In genomic region chr15:59294961-59295741, GRCh38 we compare ENCODE assay signal across 8 cellular contexts.
A peak's percentile ranks its signal among the peaks of the same experiment; 100 is the strongest.
DNase-seq lines count a peak whose midpoint lies in the region; ATAC-seq and TF ChIP-seq lines count a peak whose summit lies in the region.
"Had no signal": no experiment of that assay in that cellular context is flagged by ENCODE, and none has a peak within 500 bp of the region (broad histone marks: within the 10 kb centered on the region; RNA-seq: fewer than 3 reads in every experiment).

No MANE protein-coding gene starts in this region.

- in situ Hi-C loops in transverse colon (cut with MboI; ENCODE audit: low pct_ligation_motif_present in 1 of 4, low pct_unique_long_range_greater_than_20kb in 1 of 4, low sequenced_read_pairs in 3 of 4) = no loop called here

- TF ChIP-seq EP300 in transverse colon (IDR thresholded peaks at IDR 0.05; ENCODE audit: low read depth) = no peak

- 53 to 66% methylated on average over 8 to 14 of the region's 14 CpGs for WGBS in transverse colon (ENCODE audit: low coverage in 1 of 2), 2 donors

- H3K27ac Mint-ChIP-seq in natural killer cell = no peak overlapping the region

- peak overlapping the region in 1 of 3 donors; percentile 32 for H3K4me3 ChIP-seq in breast epithelium
- H3K4me3 ChIP-seq in transverse colon = no peak overlapping the region
- H3K4me3 ChIP-seq: ovary had no signal

- H3K4me3 Mint-ChIP-seq in natural killer cell = no peak overlapping the region

- H3K4me1 ChIP-seq in breast epithelium = peaks cover 9 to 27% of the 10 kb centered on the region in 2 donors
- peaks cover 10 to 76% (median 44%) of the 10 kb centered on the region in 4 donors for H3K4me1 ChIP-seq in transverse colon

- H3K36me3 ChIP-seq in breast epithelium = no peaks in the 10 kb centered on the region
- no peaks in the 10 kb centered on the region for H3K36me3 ChIP-seq in transverse colon
- H3K36me3 ChIP-seq: ovary had no signal

- TF ChIP-seq POLR2A in breast epithelium (IDR thresholded peaks at IDR 0.05) (no peak), transverse colon (IDR thresholded peaks at IDR 0.05) (no peak)

- DNase-seq in LHCN-M2 (ENCODE audit: low read depth) (peak; percentile 94), breast epithelium (ENCODE audit: low spot score in 2 of 2) (no peak), left lobe of liver (ENCODE audit: low spot score) (peak; percentile 53), transverse colon (no peak), SW 1271 (lab: John Stamatoyannopoulos, UW) (no peak), natural killer cell (no peak)
- DNase-seq: ovary had no signal

- no peaks in the 10 kb centered on the region for H3K9me3 Mint-ChIP-seq in natural killer cell

- H3K27ac ChIP-seq in breast epithelium = peak overlapping the region; percentile 88
- peak overlapping the region; percentile 67 to 76 (median 74) for H3K27ac ChIP-seq in transverse colon
- H3K27ac ChIP-seq: ovary had no signal

- no peaks in the 10 kb centered on the region for H3K27me3 ChIP-seq in breast epithelium
- H3K27me3 ChIP-seq in transverse colon = no peaks in the 10 kb centered on the region
- H3K27me3 ChIP-seq: ovary had no signal

- no peaks in the 10 kb centered on the region for H3K27me3 Mint-ChIP-seq in natural killer cell (ENCODE audit: low read depth in 2 of 2)

- H3K9me3 ChIP-seq in breast epithelium (no peaks in the 10 kb centered on the region), transverse colon (no peaks in the 10 kb centered on the region)
- H3K9me3 ChIP-seq: ovary had no signal

- intact Hi-C loops in breast epithelium (cut with DNase I; ENCODE audit: low total_unique reads) = no loop called here
- intact Hi-C loops in transverse colon (cut with DNase I; ENCODE audit: low total_unique reads) = no loop called here
- intact Hi-C loops in natural killer cell (cut with micrococcal nuclease) = no loop called here

- H3K4me1 Mint-ChIP-seq in natural killer cell = peaks cover 36 to 57% of the 10 kb centered on the region in 2 donors

- H3K36me3 Mint-ChIP-seq in natural killer cell = no peaks in the 10 kb centered on the region

- TF ChIP-seq CTCF in breast epithelium (IDR thresholded peaks at IDR 0.05) = no peak
- TF ChIP-seq CTCF in transverse colon (IDR thresholded peaks at IDR 0.05) = no peak
- no peak for TF ChIP-seq CTCF in natural killer cell (IDR thresholded peaks at IDR 0.05)

- peak; percentile 78 for ATAC-seq in left lobe of liver
- no peak for ATAC-seq in natural killer cell
- no peak for ATAC-seq in HG02588 (IDR thresholded peaks at IDR 0.05; ENCODE audit: unreplicated experiment)

Comparison
In these comparisons a context has a peak if more than half of its experiments do, and no peak if none do; other contexts are left out.
1. DNase-seq: peak in LHCN-M2 (single experiment) and left lobe of liver (single experiment); none in breast epithelium (0 of 2), transverse colon (single experiment), SW 1271 (0 of 2) and natural killer cell (single experiment).